In the genomic region with DNA sequence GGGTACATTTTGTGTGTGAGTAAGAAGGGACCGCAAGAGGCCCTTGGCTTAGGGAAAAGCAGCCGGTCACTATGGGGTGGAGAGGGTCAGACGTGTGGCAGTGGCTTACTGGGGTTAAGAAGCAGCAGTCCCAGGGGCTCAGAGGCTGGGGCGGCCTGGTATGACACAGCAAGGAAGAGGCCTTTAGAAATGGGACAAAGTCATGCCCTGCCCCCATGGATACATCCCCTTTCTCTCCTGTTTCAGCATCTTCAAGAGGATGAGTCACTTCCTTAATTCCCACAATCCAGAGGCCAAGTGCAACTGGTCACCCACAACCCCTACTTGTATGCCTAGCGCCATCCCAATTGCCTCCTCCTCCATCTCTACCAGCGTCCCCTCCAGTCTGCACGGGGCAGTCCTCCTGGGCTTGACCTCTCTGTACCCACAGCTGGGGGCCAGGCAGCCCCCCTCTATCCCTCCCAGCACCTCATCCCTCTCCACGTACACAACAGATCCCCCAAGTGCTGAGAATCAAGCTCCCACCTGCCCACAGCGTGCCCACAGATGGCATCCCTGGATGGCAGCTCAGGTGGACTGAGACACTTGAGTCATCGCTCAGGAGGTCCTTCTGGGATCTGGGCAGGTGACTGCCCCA, we compare ENCODE assay signal across 1 cellular context.
TF ChIP-seq lines count a peak whose summit lies in the region.

No MANE protein-coding gene starts in this region.

TF ChIP-seq in K562, 482 proteins besides CTCF, POLR2A, EP300 and RAD21 (continued from another document and continues in another):
- TF ChIP-seq, protein P1, sequence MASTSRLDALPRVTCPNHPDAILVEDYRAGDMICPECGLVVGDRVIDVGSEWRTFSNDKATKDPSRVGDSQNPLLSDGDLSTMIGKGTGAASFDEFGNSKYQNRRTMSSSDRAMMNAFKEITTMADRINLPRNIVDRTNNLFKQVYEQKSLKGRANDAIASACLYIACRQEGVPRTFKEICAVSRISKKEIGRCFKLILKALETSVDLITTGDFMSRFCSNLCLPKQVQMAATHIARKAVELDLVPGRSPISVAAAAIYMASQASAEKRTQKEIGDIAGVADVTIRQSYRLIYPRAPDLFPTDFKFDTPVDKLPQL (IDR thresholded peaks at IDR 0.05; ENCODE audit: extremely low read depth, insufficient read length): no peak
- TF ChIP-seq ETV6 (IDR thresholded peaks at IDR 0.05; ENCODE audit: borderline replicate concordance in 1 of 2, low read depth in 2 of 2, low read length in 1 of 2) (no peak), ETV6 (CRISPR knock-in tag; IDR thresholded peaks at IDR 0.05; ENCODE audit: borderline replicate concordance) (no peak), ELF2 (CRISPR knock-in tag; IDR thresholded peaks at IDR 0.05) (no peak), CXXC5 (CRISPR knock-in tag; IDR thresholded peaks at IDR 0.05) (peak; percentile 21; the same call in 1 of the 2 replicates), FOXK1 (CRISPR knock-in tag; IDR thresholded peaks at IDR 0.05; ENCODE audit: borderline replicate concordance) (0 out of 2 replicates have a peak, but pooled peaks have one; percentile 22), MEF2D (tag; conservative IDR thresholded peaks at IDR 0.05; ENCODE audit: low read depth) (0 out of 2 replicates have a peak, but pooled peaks have one; percentile 21), ZNF778 (CRISPR knock-in tag; IDR thresholded peaks at IDR 0.05) (no peak), DPF2 (IDR thresholded peaks at IDR 0.05) (0 out of 2 replicates have a peak, but pooled peaks have one; percentile 62), ADNP (tag; IDR thresholded peaks at IDR 0.05) (no peak), PPARD (CRISPR knock-in tag; IDR thresholded peaks at IDR 0.05) (no peak), MAFK (IDR thresholded peaks at IDR 0.05; ENCODE audit: low read length) (peak; percentile 62), GABPB1 (CRISPR knock-in tag; IDR thresholded peaks at IDR 0.05) (peak; percentile 43), ZFX (CRISPR knock-in tag; IDR thresholded peaks at IDR 0.05) (peak; percentile 59), TEAD2 (tag; IDR thresholded peaks at IDR 0.05) (no peak), PTRF (tag; IDR thresholded peaks at IDR 0.05) (no peak), SIN3B (IDR thresholded peaks at IDR 0.05; ENCODE audit: low read depth) (no peak), RUNX1 (IDR thresholded peaks at IDR 0.05; ENCODE audit: low read depth) (no peak), CBX8 (IDR thresholded peaks at IDR 0.05; ENCODE audit: borderline replicate concordance, extremely low read depth, low read depth, low read length, poor library complexity, severe bottlenecking) (no peak), ZNF644 (tag; IDR thresholded peaks at IDR 0.05; ENCODE audit: low read depth) (no peak), LEF1 (IDR thresholded peaks at IDR 0.05) (peak; percentile 79; the same call in 1 of the 2 replicates), KDM4B (IDR thresholded peaks at IDR 0.05; ENCODE audit: borderline replicate concordance in 2 of 2, low read depth in 1 of 2) (no peak), SMAD2 (IDR thresholded peaks at IDR 0.05; ENCODE audit: low read depth, low read length) (no peak), CHD1 (IDR thresholded peaks at IDR 0.05; ENCODE audit: low read length) (no peak), TRIM24 (IDR thresholded peaks at IDR 0.05) (peak in 1 of 2 experiments; percentile 48; a peak in 1 of 4 replicates), MBD2 (IDR thresholded peaks at IDR 0.05; ENCODE audit: borderline replicate concordance, low read depth) (no peak), ZNF384 (IDR thresholded peaks at IDR 0.05; ENCODE audit: low read depth, low read length) (no peak), XRCC3 (IDR thresholded peaks at IDR 0.05) (no peak), RCOR1 (IDR thresholded peaks at IDR 0.05; ENCODE audit: borderline replicate concordance in 1 of 2, low read depth in 2 of 2, low read length in 2 of 2) (peak in 1 of 2 experiments; percentile 82; a peak in 1 of 4 replicates), MED1 (CRISPR knock-in tag; IDR thresholded peaks at IDR 0.05; ENCODE audit: borderline replicate concordance) (no peak), CEBPG (CRISPR knock-in tag; IDR thresholded peaks at IDR 0.05) (peak; percentile 82), CEBPG (tag; conservative IDR thresholded peaks at IDR 0.05 in 1 of 2, IDR thresholded peaks at IDR 0.05 in 1 of 2) (peak in 1 of 2 experiments; percentile 84; a peak in 2 of 4 replicates), TAF1 (IDR thresholded peaks at IDR 0.05; ENCODE audit: control insufficient read depth, extremely low read depth, insufficient read depth, low read length, severe bottlenecking) (no peak), FOSL1 (tag; conservative IDR thresholded peaks at IDR 0.05) (peak; percentile 97), ZNF165 (CRISPR knock-in tag; IDR thresholded peaks at IDR 0.05; ENCODE audit: borderline replicate concordance) (no peak), CHD2 (IDR thresholded peaks at IDR 0.05; ENCODE audit: low read depth, low read length) (no peak), NR1H2 (CRISPR knock-in tag; IDR thresholded peaks at IDR 0.05) (no peak), ZNF77 (CRISPR knock-in tag; IDR thresholded peaks at IDR 0.05) (no peak), CBFA2T2 (conservative IDR thresholded peaks at IDR 0.05) (no peak), ZNF354B (CRISPR knock-in tag; IDR thresholded peaks at IDR 0.05) (no peak), CBX5 (IDR thresholded peaks at IDR 0.05; ENCODE audit: borderline replicate concordance, low read depth) (no peak), ETV5 (CRISPR knock-in tag; IDR thresholded peaks at IDR 0.05; ENCODE audit: low read depth) (peak; percentile 90)
- TF ChIP-seq, protein P2, sequence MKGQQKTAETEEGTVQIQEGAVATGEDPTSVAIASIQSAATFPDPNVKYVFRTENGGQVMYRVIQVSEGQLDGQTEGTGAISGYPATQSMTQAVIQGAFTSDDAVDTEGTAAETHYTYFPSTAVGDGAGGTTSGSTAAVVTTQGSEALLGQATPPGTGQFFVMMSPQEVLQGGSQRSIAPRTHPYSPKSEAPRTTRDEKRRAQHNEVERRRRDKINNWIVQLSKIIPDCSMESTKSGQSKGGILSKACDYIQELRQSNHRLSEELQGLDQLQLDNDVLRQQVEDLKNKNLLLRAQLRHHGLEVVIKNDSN (CRISPR knock-in tag; IDR thresholded peaks at IDR 0.05): no peak
- TF ChIP-seq, protein P3, sequence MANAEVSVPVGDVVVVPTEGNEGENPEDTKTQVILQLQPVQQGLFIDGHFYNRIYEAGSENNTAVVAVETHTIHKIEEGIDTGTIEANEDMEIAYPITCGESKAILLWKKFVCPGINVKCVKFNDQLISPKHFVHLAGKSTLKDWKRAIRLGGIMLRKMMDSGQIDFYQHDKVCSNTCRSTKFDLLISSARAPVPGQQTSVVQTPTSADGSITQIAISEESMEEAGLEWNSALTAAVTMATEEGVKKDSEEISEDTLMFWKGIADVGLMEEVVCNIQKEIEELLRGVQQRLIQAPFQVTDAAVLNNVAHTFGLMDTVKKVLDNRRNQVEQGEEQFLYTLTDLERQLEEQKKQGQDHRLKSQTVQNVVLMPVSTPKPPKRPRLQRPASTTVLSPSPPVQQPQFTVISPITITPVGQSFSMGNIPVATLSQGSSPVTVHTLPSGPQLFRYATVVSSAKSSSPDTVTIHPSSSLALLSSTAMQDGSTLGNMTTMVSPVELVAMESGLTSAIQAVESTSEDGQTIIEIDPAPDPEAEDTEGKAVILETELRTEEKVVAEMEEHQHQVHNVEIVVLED (CRISPR knock-in tag; IDR thresholded peaks at IDR 0.05): no peak
- TF ChIP-seq, protein P4, sequence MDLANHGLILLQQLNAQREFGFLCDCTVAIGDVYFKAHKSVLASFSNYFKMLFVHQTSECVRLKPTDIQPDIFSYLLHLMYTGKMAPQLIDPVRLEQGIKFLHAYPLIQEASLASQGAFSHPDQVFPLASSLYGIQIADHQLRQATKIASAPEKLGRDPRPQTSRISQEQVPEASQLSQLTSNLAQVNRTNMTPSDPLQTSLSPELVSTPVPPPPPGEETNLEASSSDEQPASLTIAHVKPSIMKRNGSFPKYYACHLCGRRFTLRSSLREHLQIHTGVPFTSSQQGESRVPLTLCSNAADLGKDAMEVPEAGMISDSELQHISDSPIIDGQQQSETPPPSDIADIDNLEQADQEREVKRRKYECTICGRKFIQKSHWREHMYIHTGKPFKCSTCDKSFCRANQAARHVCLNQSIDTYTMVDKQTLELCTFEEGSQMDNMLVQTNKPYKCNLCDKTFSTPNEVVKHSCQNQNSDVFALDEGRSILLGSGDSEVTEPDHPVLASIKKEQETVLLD (IDR thresholded peaks at IDR 0.05): no peak
- TF ChIP-seq, protein P5, sequence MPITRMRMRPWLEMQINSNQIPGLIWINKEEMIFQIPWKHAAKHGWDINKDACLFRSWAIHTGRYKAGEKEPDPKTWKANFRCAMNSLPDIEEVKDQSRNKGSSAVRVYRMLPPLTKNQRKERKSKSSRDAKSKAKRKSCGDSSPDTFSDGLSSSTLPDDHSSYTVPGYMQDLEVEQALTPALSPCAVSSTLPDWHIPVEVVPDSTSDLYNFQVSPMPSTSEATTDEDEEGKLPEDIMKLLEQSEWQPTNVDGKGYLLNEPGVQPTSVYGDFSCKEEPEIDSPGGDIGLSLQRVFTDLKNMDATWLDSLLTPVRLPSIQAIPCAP (CRISPR knock-in tag; IDR thresholded peaks at IDR 0.05; ENCODE audit: borderline replicate concordance): no peak
- TF ChIP-seq, protein P6, sequence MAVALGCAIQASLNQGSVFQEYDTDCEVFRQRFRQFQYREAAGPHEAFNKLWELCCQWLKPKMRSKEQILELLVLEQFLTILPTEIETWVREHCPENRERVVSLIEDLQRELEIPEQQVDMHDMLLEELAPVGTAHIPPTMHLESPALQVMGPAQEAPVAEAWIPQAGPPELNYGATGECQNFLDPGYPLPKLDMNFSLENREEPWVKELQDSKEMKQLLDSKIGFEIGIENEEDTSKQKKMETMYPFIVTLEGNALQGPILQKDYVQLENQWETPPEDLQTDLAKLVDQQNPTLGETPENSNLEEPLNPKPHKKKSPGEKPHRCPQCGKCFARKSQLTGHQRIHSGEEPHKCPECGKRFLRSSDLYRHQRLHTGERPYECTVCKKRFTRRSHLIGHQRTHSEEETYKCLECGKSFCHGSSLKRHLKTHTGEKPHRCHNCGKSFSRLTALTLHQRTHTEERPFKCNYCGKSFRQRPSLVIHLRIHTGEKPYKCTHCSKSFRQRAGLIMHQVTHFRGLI (CRISPR knock-in tag; IDR thresholded peaks at IDR 0.05): no peak
- TF ChIP-seq, protein P7, sequence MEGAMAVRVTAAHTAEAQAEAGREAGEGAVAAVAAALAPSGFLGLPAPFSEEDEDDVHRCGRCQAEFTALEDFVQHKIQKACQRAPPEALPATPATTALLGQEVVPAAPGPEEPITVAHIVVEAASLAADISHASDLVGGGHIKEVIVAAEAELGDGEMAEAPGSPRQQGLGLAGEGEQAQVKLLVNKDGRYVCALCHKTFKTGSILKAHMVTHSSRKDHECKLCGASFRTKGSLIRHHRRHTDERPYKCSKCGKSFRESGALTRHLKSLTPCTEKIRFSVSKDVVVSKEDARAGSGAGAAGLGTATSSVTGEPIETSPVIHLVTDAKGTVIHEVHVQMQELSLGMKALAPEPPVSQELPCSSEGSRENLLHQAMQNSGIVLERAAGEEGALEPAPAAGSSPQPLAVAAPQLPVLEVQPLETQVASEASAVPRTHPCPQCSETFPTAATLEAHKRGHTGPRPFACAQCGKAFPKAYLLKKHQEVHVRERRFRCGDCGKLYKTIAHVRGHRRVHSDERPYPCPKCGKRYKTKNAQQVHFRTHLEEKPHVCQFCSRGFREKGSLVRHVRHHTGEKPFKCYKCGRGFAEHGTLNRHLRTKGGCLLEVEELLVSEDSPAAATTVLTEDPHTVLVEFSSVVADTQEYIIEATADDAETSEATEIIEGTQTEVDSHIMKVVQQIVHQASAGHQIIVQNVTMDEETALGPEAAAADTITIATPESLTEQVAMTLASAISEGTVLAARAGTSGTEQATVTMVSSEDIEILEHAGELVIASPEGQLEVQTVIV (CRISPR knock-in tag; IDR thresholded peaks at IDR 0.05; ENCODE audit: borderline replicate concordance): no peak
- TF ChIP-seq, protein P8, sequence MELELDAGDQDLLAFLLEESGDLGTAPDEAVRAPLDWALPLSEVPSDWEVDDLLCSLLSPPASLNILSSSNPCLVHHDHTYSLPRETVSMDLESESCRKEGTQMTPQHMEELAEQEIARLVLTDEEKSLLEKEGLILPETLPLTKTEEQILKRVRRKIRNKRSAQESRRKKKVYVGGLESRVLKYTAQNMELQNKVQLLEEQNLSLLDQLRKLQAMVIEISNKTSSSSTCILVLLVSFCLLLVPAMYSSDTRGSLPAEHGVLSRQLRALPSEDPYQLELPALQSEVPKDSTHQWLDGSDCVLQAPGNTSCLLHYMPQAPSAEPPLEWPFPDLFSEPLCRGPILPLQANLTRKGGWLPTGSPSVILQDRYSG (tag; conservative IDR thresholded peaks at IDR 0.05; ENCODE audit: low read depth): no peak
- TF ChIP-seq, protein P9, sequence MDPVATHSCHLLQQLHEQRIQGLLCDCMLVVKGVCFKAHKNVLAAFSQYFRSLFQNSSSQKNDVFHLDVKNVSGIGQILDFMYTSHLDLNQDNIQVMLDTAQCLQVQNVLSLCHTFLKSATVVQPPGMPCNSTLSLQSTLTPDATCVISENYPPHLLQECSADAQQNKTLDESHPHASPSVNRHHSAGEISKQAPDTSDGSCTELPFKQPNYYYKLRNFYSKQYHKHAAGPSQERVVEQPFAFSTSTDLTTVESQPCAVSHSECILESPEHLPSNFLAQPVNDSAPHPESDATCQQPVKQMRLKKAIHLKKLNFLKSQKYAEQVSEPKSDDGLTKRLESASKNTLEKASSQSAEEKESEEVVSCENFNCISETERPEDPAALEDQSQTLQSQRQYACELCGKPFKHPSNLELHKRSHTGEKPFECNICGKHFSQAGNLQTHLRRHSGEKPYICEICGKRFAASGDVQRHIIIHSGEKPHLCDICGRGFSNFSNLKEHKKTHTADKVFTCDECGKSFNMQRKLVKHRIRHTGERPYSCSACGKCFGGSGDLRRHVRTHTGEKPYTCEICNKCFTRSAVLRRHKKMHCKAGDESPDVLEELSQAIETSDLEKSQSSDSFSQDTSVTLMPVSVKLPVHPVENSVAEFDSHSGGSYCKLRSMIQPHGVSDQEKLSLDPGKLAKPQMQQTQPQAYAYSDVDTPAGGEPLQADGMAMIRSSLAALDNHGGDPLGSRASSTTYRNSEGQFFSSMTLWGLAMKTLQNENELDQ (CRISPR knock-in tag; IDR thresholded peaks at IDR 0.05; ENCODE audit: borderline replicate concordance): no peak
- TF ChIP-seq, protein P10, sequence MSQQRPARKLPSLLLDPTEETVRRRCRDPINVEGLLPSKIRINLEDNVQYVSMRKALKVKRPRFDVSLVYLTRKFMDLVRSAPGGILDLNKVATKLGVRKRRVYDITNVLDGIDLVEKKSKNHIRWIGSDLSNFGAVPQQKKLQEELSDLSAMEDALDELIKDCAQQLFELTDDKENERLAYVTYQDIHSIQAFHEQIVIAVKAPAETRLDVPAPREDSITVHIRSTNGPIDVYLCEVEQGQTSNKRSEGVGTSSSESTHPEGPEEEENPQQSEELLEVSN (IDR thresholded peaks at IDR 0.05; ENCODE audit: borderline replicate concordance in 1 of 2, extremely low read depth in 1 of 2, insufficient read depth in 1 of 2, insufficient read length in 1 of 2, low read depth in 1 of 2, low read length in 1 of 2, poor library complexity in 1 of 2, severe bottlenecking in 1 of 2): no peak
